9 cellular contexts compared by ENCODE assay signal in genomic region chr9:127422787-127423186, GRCh38. TPM values are rescaled to one million over a fixed set of nuclear protein-coding genes. Genes with fewer than 3 reads are reported as not detected.
DNase-seq lines count a peak whose midpoint lies in the region; ATAC-seq and TF ChIP-seq lines count a peak whose summit lies in the region.
"Had no signal": no experiment of that assay in that cellular context is flagged by ENCODE, and none has a peak within 500 bp of the region (broad histone marks: within the 10 kb centered on the region; RNA-seq: fewer than 3 reads in every experiment).

No MANE protein-coding gene starts in this region.

- H3K4me1 ChIP-seq in Peyer's patch (peaks cover 0 to 33% (median 9%) of the 10 kb centered on the region in 4 donors), esophagus squamous epithelium (peaks cover 31 to 88% (median 35%) of the 10 kb centered on the region in 3 donors)

- peaks cover 36% of the 10 kb centered on the region for H3K4me1 Mint-ChIP-seq in progenitor cell of endocrine pancreas (ENCODE audit: low read depth)

- H3K4me3 ChIP-seq in GM06990 (replicated peaks; ENCODE audit: low read depth, low read length) = peak overlapping the region; percentile 99
- peak overlapping the region in 3 of 4 donors; percentile 64 to 74 (median 72) for H3K4me3 ChIP-seq in Peyer's patch
- H3K4me3 ChIP-seq in esophagus squamous epithelium = peak overlapping the region; percentile 58 to 96 (median 83)

- peak overlapping the region in 3 of 4 donors; percentile 16 to 90 (median 76) for H3K27ac ChIP-seq in Peyer's patch
- H3K27ac ChIP-seq in esophagus squamous epithelium = peak overlapping the region; percentile 83 to 95 (median 92)

- H3K36me3 ChIP-seq in GM06990 (ENCODE audit: control insufficient read depth, insufficient read depth, low read length) (peaks cover 2% of the 10 kb centered on the region), Peyer's patch (no peaks in the 10 kb centered on the region), esophagus squamous epithelium (peaks cover 0 to 3% (median 0%) of the 10 kb centered on the region in 3 donors)

- no peak for ATAC-seq in HG03520 (IDR thresholded peaks at IDR 0.05; ENCODE audit: unreplicated experiment)

- no peaks in the 10 kb centered on the region for H3K9me3 ChIP-seq in Peyer's patch
- no peaks in the 10 kb centered on the region for H3K9me3 ChIP-seq in esophagus squamous epithelium

- TF ChIP-seq CTCF in GM06990 (IDR thresholded peaks at IDR 0.05; ENCODE audit: insufficient read depth, low read length, poor library complexity, severe bottlenecking) (no peak), Peyer's patch (IDR thresholded peaks at IDR 0.05) (no peak), esophagus squamous epithelium (IDR thresholded peaks at IDR 0.05) (no peak), progenitor cell of endocrine pancreas (IDR thresholded peaks at IDR 0.05; ENCODE audit: unreplicated experiment) (no peak)

- DNase-seq in GM06990 (ENCODE audit: extremely low read depth, insufficient read length) (no peak), Peyer's patch (no peak), esophagus squamous epithelium (lab: John Stamatoyannopoulos, UW) (no peak), progenitor cell of endocrine pancreas (ENCODE audit: low spot score, unreplicated experiment) (no peak), NCI-H748 (lab: John Stamatoyannopoulos, UW; ENCODE audit: unreplicated experiment) (no peak), amygdala (lab: John Stamatoyannopoulos, UW) (no peak), medulla oblongata (ENCODE audit: extremely low spot score) (no peak)
- DNase-seq: activated CD4-positive, alpha-beta T cell treated with anti-CD3 and anti-CD28 coated beads for 1 hour had no signal

- no peaks in the 10 kb centered on the region for H3K9me3 Mint-ChIP-seq in progenitor cell of endocrine pancreas (ENCODE audit: low read depth)

- intact Hi-C loops in esophagus squamous epithelium (cut with DNase I) = no loop called here

- TF ChIP-seq POLR2A in Peyer's patch (IDR thresholded peaks at IDR 0.05) = no peak
- no peak for TF ChIP-seq POLR2A in esophagus squamous epithelium (IDR thresholded peaks at IDR 0.05)

- H3K4me3 Mint-ChIP-seq in progenitor cell of endocrine pancreas (ENCODE audit: low read depth) = peak overlapping the region; percentile 97

- no peaks in the 10 kb centered on the region for H3K27me3 ChIP-seq in GM06990 (replicated peaks; ENCODE audit: control insufficient read depth, insufficient read depth, low read length)
- H3K27me3 ChIP-seq in Peyer's patch = no peaks in the 10 kb centered on the region
- H3K27me3 ChIP-seq in esophagus squamous epithelium = no peaks in the 10 kb centered on the region

- peaks cover 4% of the 10 kb centered on the region for H3K36me3 Mint-ChIP-seq in progenitor cell of endocrine pancreas (ENCODE audit: insufficient read depth)

- H3K27ac Mint-ChIP-seq in progenitor cell of endocrine pancreas = peak overlapping the region; percentile 99

- H3K27me3 Mint-ChIP-seq in progenitor cell of endocrine pancreas = no peaks in the 10 kb centered on the region

- WGBS in esophagus squamous epithelium, 2 donors = 51 to 56% methylated on average over 2 to 4 of the region's 6 CpGs

RNA-seq across cellular contexts. Expression of gene ZNF79, which starts 1.4 kb away (rescaled TPM):
- total RNA-seq in Peyer's patch = 10 to 100 TPM; 12.7 to 47.9 (median 14.4) TPM
- 1 to 10 TPM; 3.1 to 9.9 (median 4.7) TPM for total RNA-seq in esophagus squamous epithelium
- total RNA-seq in progenitor cell of endocrine pancreas = 12.4 and 12.7 TPM in 2 replicates

RNA-seq across cellular contexts. Expression of gene SLC2A8, which starts 25.8 kb away (rescaled TPM):
- total RNA-seq in Peyer's patch (10 to 100 TPM in 3 of 4 donors, 1 to 10 TPM in 1; 7.4 to 58.1 (median 42.9) TPM), esophagus squamous epithelium (10 to 100 TPM in 3 of 4 donors, 1 to 10 TPM in 1; 6.2 to 28.3 (median 16.7) TPM), progenitor cell of endocrine pancreas (48.0 and 50.7 TPM in 2 replicates)

RNA-seq across cellular contexts. Expression of gene RPL12, which starts 28.4 kb away (rescaled TPM):
- total RNA-seq in Peyer's patch (1,000 to 10,000 TPM in 2 of 4 donors, 100 to 1,000 TPM in 2; 621 to 1,579 (median 999) TPM), esophagus squamous epithelium (1,000 to 10,000 TPM; 1,192 to 3,474 (median 2,165) TPM), progenitor cell of endocrine pancreas (1,044 and 1,067 TPM in 2 replicates)

RNA-seq across cellular contexts. Expression of gene LRSAM1, which starts 28.5 kb away (rescaled TPM):
- 10 to 100 TPM; 19.3 to 59.4 (median 35.3) TPM for total RNA-seq in Peyer's patch
- 10 to 100 TPM in 3 of 4 donors, 1 to 10 TPM in 1; 8.0 to 16.2 (median 12.9) TPM for total RNA-seq in esophagus squamous epithelium
- total RNA-seq in progenitor cell of endocrine pancreas = 28.5 TPM in 2 replicates
